ENCODE assay signal across 14 cellular contexts in the genomic region with DNA sequence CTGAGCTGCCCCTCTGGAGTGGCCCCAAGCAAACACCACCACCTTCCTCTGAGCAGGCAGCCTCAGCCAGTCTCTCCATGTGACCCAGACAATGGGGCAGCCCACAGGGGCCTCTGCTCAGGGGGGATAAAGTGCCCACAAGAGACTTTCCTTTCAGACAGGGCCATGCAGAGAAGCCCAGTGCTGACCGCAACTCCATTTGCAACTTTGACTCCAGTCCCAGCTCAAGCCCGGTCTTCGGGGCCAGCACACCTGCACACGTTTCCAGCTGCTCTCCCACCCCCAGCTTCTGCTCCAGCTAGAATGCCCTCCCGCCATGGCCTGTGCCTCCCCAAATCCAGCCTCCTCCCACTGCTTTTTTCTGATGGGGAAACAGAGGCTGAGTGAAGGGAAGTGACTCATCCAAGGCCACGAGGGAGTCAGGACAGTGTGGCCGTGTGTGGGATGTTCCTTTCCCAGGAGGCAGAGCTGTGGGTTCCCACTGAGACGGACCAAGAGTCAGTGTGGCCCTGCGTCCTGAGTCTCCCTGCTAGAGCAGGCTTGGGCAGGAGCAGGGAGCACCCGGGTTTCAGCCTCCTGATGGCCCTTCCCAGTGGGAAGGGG.
DNase-seq lines count a peak whose midpoint lies in the region; FAIRE-seq and TF ChIP-seq lines count a peak whose summit lies in the region.
"Had no signal": no experiment of that assay in that cellular context is flagged by ENCODE, and none has a peak within 500 bp of the region (broad histone marks: within the 10 kb centered on the region; RNA-seq: fewer than 3 reads in every experiment).

No MANE protein-coding gene starts in this region.

- DNase-seq in AG04450 (ENCODE audit: low read depth, low spot score) (no peak), NB4 (ENCODE audit: low read depth) (peak; percentile 70), fibroblast of lung (ENCODE audit: low read depth in 2 of 2) (no peak), ovary (no peak), GM12891 (ENCODE audit: insufficient read length, low spot score) (no peak), GDM1 (lab: John Stamatoyannopoulos, UW) (no peak), KBM-7 (no peak)
- no peak for DNase-seq in stimulated activated CD4-positive, alpha-beta T cell treated with anti-CD3 and anti-CD28 coated beads, Interleukin-12 subunit alpha, Interleukin-12 subunit beta, amount 100 ng/mL, for 4 hours
- DNase-seq: activated gamma-delta T cell; DMS79; effector CD8-positive, alpha-beta T cell; foreskin fibroblast; SHP77; stimulated activated naive CD8-positive, alpha-beta T cell treated with anti-CD3 and anti-CD28 coated beads, Interleukin-15, amount 100 ng/mL, for 72 hours had no signal

- H3K4me2 ChIP-seq in fibroblast of lung (ENCODE audit: extremely low read depth, insufficient read depth, low read length) = no peak overlapping the region

- H3K36me3 ChIP-seq in fibroblast of lung (ENCODE audit: control insufficient read depth, insufficient read depth, low read length) (peaks cover 16% of the 10 kb centered on the region), ovary (no peaks in the 10 kb centered on the region)

- H3K27ac ChIP-seq in AG04450 (ENCODE audit: low read depth, low read length) (peak overlapping the region; percentile 21), fibroblast of lung (ENCODE audit: insufficient read depth, low read length) (peak overlapping the region; percentile 47), ovary (peak overlapping the region; percentile 39 to 88)

- H3K4me1 ChIP-seq in fibroblast of lung (ENCODE audit: control insufficient read depth, extremely low read depth, insufficient read depth, low read length) (peaks cover 85% of the 10 kb centered on the region), ovary (ENCODE audit: insufficient read depth) (peaks cover 72% of the 10 kb centered on the region)

- POLR2A ChIA-PET in AG04450 (lab: Yijun Ruan, JAX) = interaction anchor here (0.6 kb wide), 1 partner anchor 207 kb away, joined by 3 read pairs; no protein-coding TSS in a partner anchor

- H3K9me3 ChIP-seq in AG04450 (ENCODE audit: control insufficient read depth, insufficient read depth, low read length) (no peaks in the 10 kb centered on the region; the same call in 1 of the 2 replicates), fibroblast of lung (ENCODE audit: control insufficient read depth, insufficient read depth, low read depth, low read length) (no peaks in the 10 kb centered on the region), ovary (no peaks in the 10 kb centered on the region)

- no peak overlapping the region for H3K4me3 ChIP-seq in AG04450 (ENCODE audit: low read depth, low read length)
- no peak overlapping the region for H3K4me3 ChIP-seq in NB4 (ENCODE audit: low read depth, low read length)
- H3K4me3 ChIP-seq in fibroblast of lung (replicated peaks in 1 of 4; ENCODE audit: control extremely low read depth in 1 of 4, insufficient read depth in 1 of 4, low read depth in 3 of 4, low read length in 4 of 4) = no peak overlapping the region
- H3K4me3 ChIP-seq in ovary = no peak overlapping the region

- 49 to 58% (median 50%) methylated on average over 9 to 10 of the region's 10 CpGs for WGBS in ovary, 3 donors

- CTCF ChIA-PET in AG04450 (lab: Charles Lee) = no interaction called here

- FAIRE-seq in GM12891 (lab: Jason Lieb, UNC) = no peak

- H3K27me3 ChIP-seq in AG04450 (ENCODE audit: control insufficient read depth, insufficient read depth, low read length) = no peaks in the 10 kb centered on the region
- H3K27me3 ChIP-seq in fibroblast of lung (ENCODE audit: control insufficient read depth, insufficient read depth, low read length) = no peaks in the 10 kb centered on the region
- no peaks in the 10 kb centered on the region for H3K27me3 ChIP-seq in ovary

- H3K79me2 ChIP-seq in fibroblast of lung (ENCODE audit: control insufficient read depth, insufficient read depth, low read length) = peaks cover 32% of the 10 kb centered on the region

- no peak overlapping the region for H2AFZ ChIP-seq in fibroblast of lung (ENCODE audit: low read length)

- TF ChIP-seq POLR2A in NB4 (IDR thresholded peaks at IDR 0.05; ENCODE audit: extremely low read depth, insufficient read length) = no peak
- TF ChIP-seq POLR2A in ovary (IDR thresholded peaks at IDR 0.05) = no peak
- TF ChIP-seq POLR2A in GM12891 (IDR thresholded peaks at IDR 0.05; ENCODE audit: low read depth, low read length) = no peak

- no peaks in the 10 kb centered on the region for H4K20me1 ChIP-seq in fibroblast of lung (ENCODE audit: control insufficient read depth, extremely low read depth, insufficient read depth, low read length)

- in situ Hi-C loops in KBM-7 (cut with MboI; ENCODE audit: low pct_unique_long_range_greater_than_20kb, low sequenced_read_pairs) = loop anchor here (25.0 kb wide), 1 partner anchor 1143 kb away; a partner anchor contains a TSS

- no peak for TF ChIP-seq CTCF in AG04450 (IDR thresholded peaks at IDR 0.05; ENCODE audit: low read depth, low read length)
- no peak for TF ChIP-seq CTCF in NB4 (IDR thresholded peaks at IDR 0.05; ENCODE audit: low read depth, low read length)
- no peak for TF ChIP-seq CTCF in fibroblast of lung (conservative IDR thresholded peaks at IDR 0.05 in 1 of 2, IDR thresholded peaks at IDR 0.05 in 1 of 2; ENCODE audit: low read depth in 1 of 2, low read length in 2 of 2)
- TF ChIP-seq CTCF in ovary (IDR thresholded peaks at IDR 0.05) = no peak

- H3K9ac ChIP-seq in fibroblast of lung (ENCODE audit: insufficient read depth, low read length) = no peak overlapping the region

- intact Hi-C loops in ovary (cut with DNase I) = loop anchor here in 1 of 4 donors (5.0 to 10.0 kb wide), 2 partner anchors 103 to 636 kb away; no protein-coding TSS in a partner anchor

- TF ChIP-seq EP300 in ovary (IDR thresholded peaks at IDR 0.05) = no peak

TF ChIP-seq in GM12891, 5 proteins besides CTCF, POLR2A, EP300 and RAD21:
- no peak for TF ChIP-seq POU2F2 (IDR thresholded peaks at IDR 0.05; ENCODE audit: low read depth, low read length)
- TF ChIP-seq PAX5 (IDR thresholded peaks at IDR 0.05; ENCODE audit: insufficient read depth, low read length, severe bottlenecking) = no peak
- no peak for TF ChIP-seq SPI1 (IDR thresholded peaks at IDR 0.05; ENCODE audit: low read depth, low read length)
- TF ChIP-seq POLR2AphosphoS5 (IDR thresholded peaks at IDR 0.05; ENCODE audit: low read depth, low read length) = no peak
- TF ChIP-seq TAF1 (IDR thresholded peaks at IDR 0.05; ENCODE audit: low read depth, low read length) = no peak
